ENCODE assay signal across 9 cellular contexts in genomic region chr1:118247593-118247992, GRCh38.
A peak's percentile ranks its signal among the peaks of the same experiment; 100 is the strongest.
DNase-seq lines count a peak whose midpoint lies in the region; ATAC-seq and TF ChIP-seq lines count a peak whose summit lies in the region.
"Had no signal": no experiment of that assay in that cellular context is flagged by ENCODE, and none has a peak within 500 bp of the region (broad histone marks: within the 10 kb centered on the region; RNA-seq: fewer than 3 reads in every experiment).

No MANE protein-coding gene starts in this region.

- no peak overlapping the region for H2AK9ac ChIP-seq in IMR-90 (replicated peaks; ENCODE audit: low read depth, low read length, poor library complexity)

- no peak overlapping the region for H2BK5ac ChIP-seq in IMR-90 (ENCODE audit: low read depth, low read length, poor library complexity, severe bottlenecking)

- no peak overlapping the region for H2AK5ac ChIP-seq in IMR-90 (ENCODE audit: low read depth, low read length)

- POLR2A ChIA-PET in IMR-90 (lab: Charles Lee; ENCODE audit: unreplicated experiment) = no interaction called here

- no peak overlapping the region for H3K14ac ChIP-seq in IMR-90 (replicated peaks; ENCODE audit: low read depth, low read length)

- no peak overlapping the region for H4K8ac ChIP-seq in IMR-90 (ENCODE audit: low read depth in 2 of 2, low read length in 2 of 2)

- no peak overlapping the region for H4K91ac ChIP-seq in IMR-90 (ENCODE audit: insufficient read depth, low read depth, low read length)

- no peak overlapping the region for H3K4me2 ChIP-seq in IMR-90 (ENCODE audit: low read depth, low read length)

- H3K9me3 ChIP-seq in IMR-90 (ENCODE audit: control insufficient read depth, insufficient read depth, low read length) (no peaks in the 10 kb centered on the region), liver (ENCODE audit: control insufficient read depth in 4 of 4, low read length in 3 of 4) (no peaks in the 10 kb centered on the region)

- H3K56ac ChIP-seq in IMR-90 (ENCODE audit: extremely low read depth, insufficient read depth, low read length) = no peak overlapping the region

- H3K9me1 ChIP-seq in IMR-90 (ENCODE audit: insufficient read depth, low read length) = no peaks in the 10 kb centered on the region

- no peaks in the 10 kb centered on the region for H4K20me1 ChIP-seq in IMR-90 (ENCODE audit: insufficient read depth, low read length)

- no peaks in the 10 kb centered on the region for H3K79me1 ChIP-seq in IMR-90 (ENCODE audit: low read depth in 1 of 2, low read length in 2 of 2)

- H2BK20ac ChIP-seq in IMR-90 (ENCODE audit: low read depth, low read length) = no peak overlapping the region

- no peak overlapping the region for H3K9ac ChIP-seq in IMR-90 (ENCODE audit: low read depth, low read length)
- no peak overlapping the region for H3K9ac ChIP-seq in liver (ENCODE audit: low read depth in 1 of 2, low read length in 2 of 2)

- H3K4me1 ChIP-seq in IMR-90 (ENCODE audit: control insufficient read depth, insufficient read depth, low read length) (no peaks in the 10 kb centered on the region), liver (ENCODE audit: control insufficient read depth in 4 of 4, insufficient read depth in 4 of 4, low read length in 3 of 4) (no peaks in the 10 kb centered on the region)

- TF ChIP-seq POLR2A in IMR-90 (IDR thresholded peaks at IDR 0.05; ENCODE audit: low read depth, low read length) = no peak

- no peak overlapping the region for H2AFZ ChIP-seq in IMR-90 (replicated peaks; ENCODE audit: low read length, poor library complexity)

- peak; percentile 47 for TF ChIP-seq CTCF in IMR-90 (conservative IDR thresholded peaks at IDR 0.05; ENCODE audit: low read depth, low read length)
- TF ChIP-seq CTCF in liver (IDR thresholded peaks at IDR 0.05; ENCODE audit: low read depth, low read length, missing input control) = no peak

- peaks cover 5 to 6% of the 10 kb centered on the region in 2 donors for H3K9me3 Mint-ChIP-seq in activated T-cell treated with anti-CD3 and anti-CD28 coated beads, Interleukin-2, amount 50 U/mL, for 72 hours

- no peak overlapping the region for H3K27ac Mint-ChIP-seq in activated T-cell treated with anti-CD3 and anti-CD28 coated beads, Interleukin-2, amount 50 U/mL, for 72 hours
- H3K27ac Mint-ChIP-seq: naive thymus-derived CD8-positive, alpha-beta T cell had no signal

- H2BK15ac ChIP-seq in IMR-90 (ENCODE audit: low read depth, low read length) = no peak overlapping the region

- no peak overlapping the region for H4K5ac ChIP-seq in IMR-90 (ENCODE audit: low read depth, low read length)

- in situ Hi-C loops in IMR-90 (cut with MboI; ENCODE audit: low sequenced_read_pairs) = no loop called here

- H3K23ac ChIP-seq in IMR-90 (ENCODE audit: low read depth, low read length) = no peak overlapping the region

- WGBS in IMR-90 (ENCODE audit: extremely low coverage in 2 of 2, insufficient read length in 1 of 2), 2 experiments = 60% methylated on average over 1 of the region's 3 CpGs; no CpG with 5 or more reads in 1 of the 2 experiments
- WGBS in liver = 72% methylated on average over 3 of the region's 3 CpGs

- dilution Hi-C loops in IMR-90 (cut with HindIII; ENCODE audit: low sequenced_read_pairs, unreplicated experiment) = no loop called here

- CTCF ChIA-PET in IMR-90 (lab: Yijun Ruan, JAX) = interaction anchor here (0.6 to 1.4 kb wide), 5 partner anchors 14 to 168 kb away, joined by 3 to 4 read pairs (median 3); no protein-coding TSS in a partner anchor

- H3K36me3 Mint-ChIP-seq in activated T-cell treated with anti-CD3 and anti-CD28 coated beads, Interleukin-2, amount 50 U/mL, for 72 hours (ENCODE audit: insufficient read depth in 2 of 2) = no peaks in the 10 kb centered on the region
- H3K36me3 Mint-ChIP-seq: naive thymus-derived CD8-positive, alpha-beta T cell had no signal

- H3K4me1 Mint-ChIP-seq in activated T-cell treated with anti-CD3 and anti-CD28 coated beads, Interleukin-2, amount 50 U/mL, for 72 hours (ENCODE audit: low read depth) = no peaks in the 10 kb centered on the region
- H3K4me1 Mint-ChIP-seq: naive thymus-derived CD8-positive, alpha-beta T cell had no signal

- no peak overlapping the region for H2BK120ac ChIP-seq in IMR-90 (ENCODE audit: low read depth, low read length)

- H3K18ac ChIP-seq in IMR-90 (ENCODE audit: low read depth, low read length) = no peak overlapping the region

- H3K27me3 ChIP-seq in IMR-90 (ENCODE audit: control insufficient read depth, insufficient read depth, low read length) = no peaks in the 10 kb centered on the region; the same call in 1 of the 2 replicates
- H3K27me3 ChIP-seq in liver (ENCODE audit: control insufficient read depth in 4 of 4, insufficient read depth in 4 of 4, low read length in 3 of 4) = no peaks in the 10 kb centered on the region

- no peak overlapping the region for H3K4me3 ChIP-seq in IMR-90 (ENCODE audit: insufficient read depth, low read depth, low read length)
- no peak overlapping the region for H3K4me3 ChIP-seq in liver (ENCODE audit: low read depth in 1 of 3, low read length in 3 of 3)

- peak; percentile 29 for DNase-seq in EH (ENCODE audit: low read depth)
- peak; percentile 10 for DNase-seq in IMR-90
- peak; percentile 8 for DNase-seq in SW480 (ENCODE audit: low spot score)
- DNase-seq in anterior cingulate cortex (lab: John Stamatoyannopoulos, UW) = no peak
- DNase-seq in activated T-cell treated with anti-CD3 and anti-CD28 coated beads, Interleukin-2, amount 50 U/mL, for 72 hours = no peak
- DNase-seq: naive thymus-derived CD8-positive, alpha-beta T cell had no signal

- H3K27me3 Mint-ChIP-seq in activated T-cell treated with anti-CD3 and anti-CD28 coated beads, Interleukin-2, amount 50 U/mL, for 72 hours (ENCODE audit: low read depth) = no peaks in the 10 kb centered on the region

- no TSS peak for BruUV-seq in IMR-90 (replicated peaks; lab: Mats Ljungman, UMichigan)

- TF ChIP-seq RAD21 in IMR-90 (IDR thresholded peaks at IDR 0.05; ENCODE audit: low read length) = peak; percentile 38
- peak; percentile 44 to 55 for TF ChIP-seq RAD21 in liver (IDR thresholded peaks at IDR 0.05)

- ATAC-seq in IMR-90 (ENCODE audit: low read depth) = peak; percentile 64; the same call in 1 of the 2 replicates
- no peak for ATAC-seq in HG03095 (IDR thresholded peaks at IDR 0.05; ENCODE audit: unreplicated experiment)
- no peak for ATAC-seq in activated T-cell treated with anti-CD3 and anti-CD28 coated beads, Interleukin-2, amount 50 U/mL, for 72 hours (replicated peaks in 1 of 2)
- ATAC-seq in GM18909 (IDR thresholded peaks at IDR 0.05; ENCODE audit: poor library complexity, unreplicated experiment) = no peak
- ATAC-seq: naive thymus-derived CD8-positive, alpha-beta T cell had no signal

- H3K36me3 ChIP-seq in IMR-90 (ENCODE audit: control insufficient read depth, insufficient read depth, low read length) = no peaks in the 10 kb centered on the region
- H3K36me3 ChIP-seq in liver (ENCODE audit: control insufficient read depth in 4 of 4, insufficient read depth in 3 of 4, low read depth in 1 of 4, low read length in 3 of 4) = no peaks in the 10 kb centered on the region

- H3K27ac ChIP-seq in IMR-90 (ENCODE audit: insufficient read depth, low read length) = no peak overlapping the region
- H3K27ac ChIP-seq in liver (ENCODE audit: low read depth in 1 of 2, low read length in 2 of 2) = no peak overlapping the region

- intact Hi-C loops in IMR-90 (cut with micrococcal nuclease) = loop anchor here (2.0 to 10.0 kb wide), 2 partner anchors 57 to 97 kb away; no protein-coding TSS in a partner anchor

- H3K4me3 Mint-ChIP-seq in activated T-cell treated with anti-CD3 and anti-CD28 coated beads, Interleukin-2, amount 50 U/mL, for 72 hours = no peak overlapping the region
- H3K4me3 Mint-ChIP-seq: naive thymus-derived CD8-positive, alpha-beta T cell had no signal

- H3K4ac ChIP-seq in IMR-90 (ENCODE audit: low read depth, low read length) = no peak overlapping the region

TF ChIP-seq in IMR-90, 13 proteins besides CTCF, POLR2A, EP300 and RAD21 (continues in another document):
- 0 out of 2 replicates have a peak, but pooled peaks have one; percentile 12 for TF ChIP-seq SMC3 (IDR thresholded peaks at IDR 0.05; ENCODE audit: low read depth, low read length)
- TF ChIP-seq CHD1 (IDR thresholded peaks at IDR 0.05; ENCODE audit: low read depth, low read length) = no peak
- TF ChIP-seq MAZ (IDR thresholded peaks at IDR 0.05; ENCODE audit: borderline replicate concordance, low read depth, low read length) = no peak
- TF ChIP-seq RCOR1 (IDR thresholded peaks at IDR 0.05; ENCODE audit: insufficient replicate concordance, low read length) = no peak
- no peak for TF ChIP-seq USF2 (IDR thresholded peaks at IDR 0.05; ENCODE audit: low read depth, low read length)

TF ChIP-seq in liver, 16 proteins besides CTCF, POLR2A, EP300 and RAD21:
- TF ChIP-seq NR2F2 (IDR thresholded peaks at IDR 0.05) (no peak), JUND (IDR thresholded peaks at IDR 0.05) (no peak), FOXA1 (IDR thresholded peaks at IDR 0.05) (no peak), EGR1 (IDR thresholded peaks at IDR 0.05; ENCODE audit: low read depth in 2 of 2) (no peak), MAX (IDR thresholded peaks at IDR 0.05) (no peak), RXRA (IDR thresholded peaks at IDR 0.05) (no peak), SP1 (IDR thresholded peaks at IDR 0.05) (no peak), FOXA2 (IDR thresholded peaks at IDR 0.05) (no peak)
TF ChIP-seq in liver: peak in this region for 0.

Comparison
In these comparisons a context has a peak if more than half of its experiments do, and no peak if none do; other contexts are left out.
1. DNase-seq: peak in EH (single experiment), IMR-90 (single experiment) and SW480 (single experiment); none in anterior cingulate cortex (0 of 58) and activated T-cell treated with anti-CD3 and anti-CD28 coated beads, Interleukin-2, amount 50 U/mL, for 72 hours (0 of 2).